ENCODE assay signal across 9 cellular contexts in the genomic region with DNA sequence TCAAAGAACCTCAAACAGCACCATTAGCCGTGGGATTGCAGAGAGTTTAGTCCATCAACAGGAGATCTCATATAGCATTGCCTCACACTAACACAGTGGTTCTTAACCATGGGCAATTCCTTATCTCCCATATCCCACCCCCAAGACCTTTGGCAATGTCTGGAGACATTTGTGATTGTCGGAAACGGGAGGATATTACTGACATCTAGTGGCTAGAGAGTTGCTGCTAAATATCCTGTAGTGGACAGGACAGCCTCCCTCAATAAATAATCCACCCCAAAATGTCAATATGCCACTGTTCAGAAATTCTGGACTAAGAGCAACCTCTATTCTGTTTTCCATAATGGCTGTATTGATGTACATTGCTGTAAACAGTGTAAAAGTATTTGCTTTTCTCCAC.
DNase-seq lines count a peak whose midpoint lies in the region; ATAC-seq and TF ChIP-seq lines count a peak whose summit lies in the region.
"Had no signal": no experiment of that assay in that cellular context is flagged by ENCODE, and none has a peak within 500 bp of the region (broad histone marks: within the 10 kb centered on the region; RNA-seq: fewer than 3 reads in every experiment).

No MANE protein-coding gene starts in this region.

- CTCF ChIA-PET in RWPE1 (lab: Yijun Ruan, JAX), result interaction anchor here (0.6 to 1.5 kb wide), 4 partner anchors 60 to 236 kb away, joined by 3 to 8 read pairs (median 4); no protein-coding TSS in a partner anchor
- CTCF ChIA-PET in activated naive CD4-positive, alpha-beta T cell treated with anti-CD3 and anti-CD28 coated beads, Interleukin-2, amount 10 ng/mL, durations not matched to agents 7 days and 5 days (lab: Charles Lee), result no interaction called here

- in situ Hi-C loops in GM23248 (cut with MboI), result no loop called here

- H3K9ac ChIP-seq in GM23248 (no peak overlapping the region), smooth muscle cell (ENCODE audit: low read depth) (no peak overlapping the region)

- H3K27ac Mint-ChIP-seq in activated naive CD4-positive, alpha-beta T cell treated with anti-CD3 and anti-CD28 coated beads, Interleukin-2, amount 10 ng/mL, durations not matched to agents 7 days and 5 days, result no peak overlapping the region

- no peaks in the 10 kb centered on the region for H3K27me3 Mint-ChIP-seq in activated naive CD4-positive, alpha-beta T cell treated with anti-CD3 and anti-CD28 coated beads, Interleukin-2, amount 10 ng/mL, durations not matched to agents 7 days and 5 days

- H3K4me3 ChIP-seq in GM23248 (no peak overlapping the region), smooth muscle cell (no peak overlapping the region)

- no peaks in the 10 kb centered on the region for H3F3A ChIP-seq in GM23248 (ENCODE audit: insufficient read depth)
- no peaks in the 10 kb centered on the region for H3F3A ChIP-seq in smooth muscle cell (ENCODE audit: low read depth)

- H3K4me2 ChIP-seq in GM23248 (ENCODE audit: unreplicated experiment), result no peak overlapping the region
- H3K4me2 ChIP-seq in smooth muscle cell, result peak overlapping the region; percentile 5

- H3K79me2 ChIP-seq in GM23248 (ENCODE audit: insufficient read depth) (no peaks in the 10 kb centered on the region), smooth muscle cell (ENCODE audit: low read depth) (no peaks in the 10 kb centered on the region)

- H3K27ac ChIP-seq in GM23248, result no peak overlapping the region
- H3K27ac ChIP-seq in RWPE1, result no peak overlapping the region
- no peak overlapping the region for H3K27ac ChIP-seq in smooth muscle cell (ENCODE audit: low read depth)
- H3K27ac ChIP-seq: epithelial cell of prostate had no signal

- DNase-seq in GM23248 (peak; percentile 55), RWPE1 (ENCODE audit: low spot score) (peak; percentile 16), left cardiac atrium (no peak), smooth muscle cell (lab: John Stamatoyannopoulos, UW; ENCODE audit: unreplicated experiment) (no peak), NCI-H510A treated with DMSO at 0.1 percent for 48 hours (lab: John Stamatoyannopoulos, UW) (no peak)
- no peak for DNase-seq in activated naive CD4-positive, alpha-beta T cell treated with anti-CD3 and anti-CD28 coated beads, Interleukin-2, amount 10 ng/mL, durations not matched to agents 7 days and 5 days
- no peak for DNase-seq in activated CD4-positive, alpha-beta T cell treated with anti-CD3 and anti-CD28 coated beads, Interleukin-2, amount 50 U/mL, for 1 hour
- no peak for DNase-seq in stimulated activated naive CD8-positive, alpha-beta T cell treated with anti-CD3 and anti-CD28 coated beads, Interleukin-15, Interleukin-2, amounts not matched to agents 100 U/mL and 50 U/mL, for 24 hours

- intact Hi-C loops in left cardiac atrium (cut with DNase I), result loop anchor here in 1 of 2 donors (2.0 kb wide), 2 partner anchors 210 to 236 kb away; partner anchors contain the start of gene CCN2

- POLR2A ChIA-PET in RWPE1 (lab: Yijun Ruan, JAX; ENCODE audit: low non-redundant PET), result no interaction called here

- H3K4me1 ChIP-seq in GM23248 (ENCODE audit: insufficient read depth) (peaks cover 4% of the 10 kb centered on the region; the same call in 1 of the 2 replicates), smooth muscle cell (ENCODE audit: low read depth) (no peaks in the 10 kb centered on the region)

- WGBS in GM23248 (ENCODE audit: low coverage in 1 of 2, low lambda C conversion rate in 2 of 2, missing lambda C conversion rate in 2 of 2), 2 experiments, result 34 to 48% methylated on average over 3 of the region's 3 CpGs
- WGBS in smooth muscle cell (ENCODE audit: low lambda C conversion rate), result 25% methylated on average over 3 of the region's 3 CpGs

- no peak overlapping the region for H3K4me3 Mint-ChIP-seq in activated naive CD4-positive, alpha-beta T cell treated with anti-CD3 and anti-CD28 coated beads, Interleukin-2, amount 10 ng/mL, durations not matched to agents 7 days and 5 days

- H3K9me3 Mint-ChIP-seq in activated naive CD4-positive, alpha-beta T cell treated with anti-CD3 and anti-CD28 coated beads, Interleukin-2, amount 10 ng/mL, durations not matched to agents 7 days and 5 days, result no peaks in the 10 kb centered on the region

- no peaks in the 10 kb centered on the region for H3K4me1 Mint-ChIP-seq in activated naive CD4-positive, alpha-beta T cell treated with anti-CD3 and anti-CD28 coated beads, Interleukin-2, amount 10 ng/mL, durations not matched to agents 7 days and 5 days

- no peaks in the 10 kb centered on the region for H3K27me3 ChIP-seq in GM23248 (replicated peaks; ENCODE audit: insufficient read depth)
- H3K27me3 ChIP-seq in smooth muscle cell (ENCODE audit: low read depth), result no peaks in the 10 kb centered on the region

- H3K9me3 ChIP-seq in GM23248 (ENCODE audit: low read depth), result no peaks in the 10 kb centered on the region
- no peaks in the 10 kb centered on the region for H3K9me3 ChIP-seq in smooth muscle cell (replicated peaks; ENCODE audit: low read depth)

- TF ChIP-seq CTCF in RWPE1 (conservative IDR thresholded peaks at IDR 0.05; ENCODE audit: low read depth) (peak; percentile 48), smooth muscle cell (IDR thresholded peaks at IDR 0.05; ENCODE audit: borderline replicate concordance, insufficient read depth, poor library complexity, severe bottlenecking) (peak; percentile 62)

- H3K36me3 Mint-ChIP-seq in activated naive CD4-positive, alpha-beta T cell treated with anti-CD3 and anti-CD28 coated beads, Interleukin-2, amount 10 ng/mL, durations not matched to agents 7 days and 5 days, result no peaks in the 10 kb centered on the region

- peak; percentile 63 to 70 for ATAC-seq in left cardiac atrium
- ATAC-seq in stimulated activated naive CD8-positive, alpha-beta T cell treated with anti-CD3 and anti-CD28 coated beads, Interleukin-15, Interleukin-2, amounts not matched to agents 100 U/mL and 50 U/mL, for 24 hours, result no peak

- H3K9me2 ChIP-seq in GM23248 (ENCODE audit: insufficient read depth), result no peaks in the 10 kb centered on the region

- no peaks in the 10 kb centered on the region for H3K36me3 ChIP-seq in GM23248 (ENCODE audit: low read depth)
- no peaks in the 10 kb centered on the region for H3K36me3 ChIP-seq in smooth muscle cell (ENCODE audit: low read depth)

- no peak overlapping the region for H2AFZ ChIP-seq in GM23248
- no peak overlapping the region for H2AFZ ChIP-seq in smooth muscle cell (ENCODE audit: low read depth)

- H4K20me1 ChIP-seq in GM23248 (ENCODE audit: insufficient read depth), result no peaks in the 10 kb centered on the region
- no peaks in the 10 kb centered on the region for H4K20me1 ChIP-seq in smooth muscle cell (ENCODE audit: low read depth)

Comparison
In these comparisons a context has a peak if more than half of its experiments do, and no peak if none do; other contexts are left out.
1. DNase-seq: peak in GM23248 (single experiment) and RWPE1 (single experiment); none in left cardiac atrium (single experiment), smooth muscle cell (single experiment), activated naive CD4-positive, alpha-beta T cell treated with anti-CD3 and anti-CD28 coated beads, Interleukin-2, amount 10 ng/mL, durations not matched to agents 7 days and 5 days (single experiment), NCI-H510A treated with DMSO at 0.1 percent for 48 hours (single experiment), activated CD4-positive, alpha-beta T cell treated with anti-CD3 and anti-CD28 coated beads, Interleukin-2, amount 50 U/mL, for 1 hour (single experiment) and stimulated activated naive CD8-positive, alpha-beta T cell treated with anti-CD3 and anti-CD28 coated beads, Interleukin-15, Interleukin-2, amounts not matched to agents 100 U/mL and 50 U/mL, for 24 hours (single experiment).